ENCODE assay signal across 8 cellular contexts in genomic region chr5:180090098-180090768, GRCh38. TPM values are rescaled to one million over a fixed set of nuclear protein-coding genes. Genes with fewer than 3 reads are reported as not detected.
DNase-seq lines count a peak whose midpoint lies in the region; ATAC-seq, FAIRE-seq and TF ChIP-seq lines count a peak whose summit lies in the region.

No MANE protein-coding gene starts in this region.

- H3K4me1 ChIP-seq in adrenal gland (replicated peaks in 1 of 2) (peaks cover 5% of the 10 kb centered on the region in 2 donors), right atrium auricular region (peaks cover 0 to 7% of the 10 kb centered on the region in 2 donors), psoas muscle (peaks cover 4% of the 10 kb centered on the region), urinary bladder (ENCODE audit: insufficient read depth) (no peaks in the 10 kb centered on the region)

- FAIRE-seq in HTR-8/SVneo (lab: Jason Lieb, UNC): peak; percentile 26

- H3K27me3 ChIP-seq in adrenal gland (no peaks in the 10 kb centered on the region), right atrium auricular region (no peaks in the 10 kb centered on the region), psoas muscle (ENCODE audit: insufficient read depth in 3 of 3, low read length in 2 of 3) (no peaks in the 10 kb centered on the region)

- DNase-seq in D341Med (ENCODE audit: low spot score) (peak; percentile 93), HTR-8/SVneo (ENCODE audit: insufficient read length, low spot score) (peak; percentile 81), T-cell (peak; percentile 52 to 87 (median 76)), adrenal gland (peak; percentile 52 to 79 (median 71)), right atrium auricular region (ENCODE audit: low spot score) (no peak), psoas muscle (peak; percentile 76 to 87)

- H3K36me3 ChIP-seq in adrenal gland (replicated peaks in 1 of 2) (no peaks in the 10 kb centered on the region), right atrium auricular region (no peaks in the 10 kb centered on the region), psoas muscle (ENCODE audit: insufficient read depth in 1 of 2, low read depth in 1 of 2) (no peaks in the 10 kb centered on the region), urinary bladder (ENCODE audit: insufficient read depth) (no peaks in the 10 kb centered on the region)

- peak overlapping the region in 4 of 5 donors; percentile 48 to 70 (median 51) for H3K27ac ChIP-seq in adrenal gland
- peak overlapping the region; percentile 63 to 75 for H3K27ac ChIP-seq in right atrium auricular region
- peak overlapping the region; percentile 31 for H3K27ac ChIP-seq in psoas muscle
- no peak overlapping the region for H3K27ac ChIP-seq in urinary bladder (ENCODE audit: low read depth)

- H3K9me3 Mint-ChIP-seq in T-cell: no peaks in the 10 kb centered on the region

- ATAC-seq in T-cell (replicated peaks in 1 of 4): peak; percentile 69 to 96 (median 90)
- peak; percentile 89 to 95 (median 91) for ATAC-seq in psoas muscle
- ATAC-seq in HG02623 (IDR thresholded peaks at IDR 0.05; ENCODE audit: unreplicated experiment): no peak

- TF ChIP-seq POLR2A in adrenal gland (IDR thresholded peaks at IDR 0.05): peak in 1 of 2 donors; percentile 13

- H3K27ac Mint-ChIP-seq in T-cell: peak overlapping the region; percentile 73 to 86

- TF ChIP-seq CTCF in adrenal gland (IDR thresholded peaks at IDR 0.05): peak; percentile 71 to 95 (median 77)
- peak; percentile 87 to 90 for TF ChIP-seq CTCF in right atrium auricular region (IDR thresholded peaks at IDR 0.05)
- peak; percentile 93 for TF ChIP-seq CTCF in psoas muscle (IDR thresholded peaks at IDR 0.05)

- H3K4me1 Mint-ChIP-seq in T-cell: peaks cover 28 to 34% (median 31%) of the 10 kb centered on the region in 3 donors

- 1 to 3% (median 2%) methylated on average over 34 to 58 of the region's 58 CpGs for WGBS in adrenal gland, 4 donors
- WGBS in psoas muscle, 3 donors: 2 to 3% (median 3%) methylated on average over 44 to 58 of the region's 58 CpGs
- WGBS in urinary bladder: 2% methylated on average over 58 of the region's 58 CpGs

- H3K36me3 Mint-ChIP-seq in T-cell: no peaks in the 10 kb centered on the region

- peaks cover 0 to 4% of the 10 kb centered on the region in 2 donors for H3K27me3 Mint-ChIP-seq in T-cell

- peak overlapping the region; percentile 80 to 88 (median 82) for H3K4me3 Mint-ChIP-seq in T-cell

- intact Hi-C loops in adrenal gland (cut with DNase I) (no loop called here), psoas muscle (cut with DNase I) (loop anchor here (2.0 to 10.0 kb wide), 4 partner anchors 101 to 285 kb away; partner anchors contain the start of gene MGAT4B (in 1 of the 2))

- no peaks in the 10 kb centered on the region for H3K9me3 ChIP-seq in adrenal gland (replicated peaks in 1 of 3)
- no peaks in the 10 kb centered on the region for H3K9me3 ChIP-seq in right atrium auricular region
- no peaks in the 10 kb centered on the region for H3K9me3 ChIP-seq in psoas muscle

- CTCF ChIA-PET in T-cell (lab: Charles Lee): interaction anchor here (0.6 to 1.1 kb wide), 8 partner anchors 10 to 374 kb away, joined by 3 to 8 read pairs (median 4); no protein-coding TSS in a partner anchor

- POLR2A ChIA-PET in T-cell (lab: Charles Lee): interaction anchor here in 1 of 2 donors (0.6 kb wide), 1 partner anchor 337 kb away, joined by 4 read pairs; no protein-coding TSS in a partner anchor

- H3K4me3 ChIP-seq in adrenal gland: peak overlapping the region in 2 of 4 donors; percentile 34 to 55
- peak overlapping the region; percentile 49 to 65 for H3K4me3 ChIP-seq in right atrium auricular region
- peak overlapping the region; percentile 67 for H3K4me3 ChIP-seq in psoas muscle
- H3K4me3 ChIP-seq in urinary bladder (ENCODE audit: low read depth, low read length): peak overlapping the region; percentile 39

RNA-seq across cellular contexts. Expression of gene RNF130, which starts 18.7 kb away (rescaled TPM):
- total RNA-seq in T-cell: 10 to 100 TPM; 15.0 to 17.0 (median 16.3) TPM
- 100 to 1,000 TPM in 3 of 8 donors, 10 to 100 TPM in 5; 53.5 to 138 (median 80.6) TPM for total RNA-seq in adrenal gland
- 10 to 100 TPM; 36.8 to 58.8 (median 51.2) TPM for polyA plus RNA-seq in adrenal gland
- total RNA-seq in right atrium auricular region: 10 to 100 TPM; 42.9 to 51.3 TPM
- 10 to 100 TPM; 34.1 to 41.1 (median 37.4) TPM for total RNA-seq in psoas muscle
- polyA plus RNA-seq in psoas muscle: 10 to 100 TPM; 35.9 to 45.3 (median 37.2) TPM
- 69.2 TPM for total RNA-seq in urinary bladder
- 71.3 TPM for polyA plus RNA-seq in urinary bladder

Comparison
In these comparisons a context has a peak if more than half of its experiments do, and no peak if none do; other contexts are left out.
1. intact Hi-C loops: an anchor here in psoas muscle (2.0 to 10.0 kb wide); none called in adrenal gland.